In genomic region chr5:83470516-83470915, GRCh38 we compare ENCODE assay signal across 16 cellular contexts. TPM values are rescaled to one million over a fixed set of nuclear protein-coding genes. Genes with fewer than 3 reads are reported as not detected.
DNase-seq lines count a peak whose midpoint lies in the region; ATAC-seq and TF ChIP-seq lines count a peak whose summit lies in the region.
"Had no signal": no experiment of that assay in that cellular context is flagged by ENCODE, and none has a peak within 500 bp of the region (broad histone marks: within the 10 kb centered on the region; RNA-seq: fewer than 3 reads in every experiment).

No MANE protein-coding gene starts in this region.

- no peak overlapping the region for H2AK5ac ChIP-seq in neuronal stem cell (ENCODE audit: low read depth, low read length)

- no peak overlapping the region for H3K18ac ChIP-seq in neuronal stem cell (ENCODE audit: low read length)

- peak overlapping the region; percentile 87 for H3K4me3 ChIP-seq in HUES64 (ENCODE audit: low read length)
- peak overlapping the region in 3 of 4 experiments; percentile 75 to 93 (median 90) for H3K4me3 ChIP-seq in fibroblast of lung (replicated peaks in 1 of 4; ENCODE audit: control extremely low read depth in 1 of 4, insufficient read depth in 1 of 4, low read depth in 3 of 4, low read length in 4 of 4)
- H3K4me3 ChIP-seq in neuronal stem cell (ENCODE audit: low read length in 2 of 2), result peak overlapping the region in 1 of 2 donors; percentile 87
- H3K4me3 ChIP-seq: body of pancreas had no signal

- no peaks in the 10 kb centered on the region for H4K20me1 ChIP-seq in fibroblast of lung (ENCODE audit: control insufficient read depth, extremely low read depth, insufficient read depth, low read length)

- no peak overlapping the region for H2BK15ac ChIP-seq in neuronal stem cell (ENCODE audit: low read length)

- H3K9me3 Mint-ChIP-seq in stimulated activated naive CD8-positive, alpha-beta T cell treated with anti-CD3 and anti-CD28 coated beads, Interleukin-15, amount 100 ng/mL, for 72 hours, result no peaks in the 10 kb centered on the region
- H3K9me3 Mint-ChIP-seq: CD8-positive, alpha-beta T cell; stimulated activated effector memory CD8-positive, alpha-beta T cell treated with anti-CD3 and anti-CD28 coated beads, Interleukin-12 subunit alpha, Interleukin-12 subunit beta, amount 100 ng/mL, for 72 hours had no signal

- no peaks in the 10 kb centered on the region for H3K27me3 ChIP-seq in HUES64 (ENCODE audit: insufficient read depth, low read length)
- no peaks in the 10 kb centered on the region for H3K27me3 ChIP-seq in fibroblast of lung (ENCODE audit: control insufficient read depth, insufficient read depth, low read length)
- H3K27me3 ChIP-seq in neuronal stem cell (ENCODE audit: control insufficient read depth in 3 of 3, insufficient read depth in 3 of 3, low read depth in 1 of 3, low read length in 3 of 3), result no peaks in the 10 kb centered on the region

- H3K9me3 ChIP-seq in HUES64 (ENCODE audit: insufficient read depth, low read depth, low read length) (no peaks in the 10 kb centered on the region), fibroblast of lung (ENCODE audit: control insufficient read depth, insufficient read depth, low read depth, low read length) (no peaks in the 10 kb centered on the region), neuronal stem cell (replicated peaks in 1 of 2; ENCODE audit: control insufficient read depth in 2 of 2, insufficient read depth in 1 of 2, low read depth in 1 of 2, low read length in 2 of 2) (no peaks in the 10 kb centered on the region)
- H3K9me3 ChIP-seq: body of pancreas had no signal

- no peak overlapping the region for H4K91ac ChIP-seq in neuronal stem cell (ENCODE audit: low read depth, low read length, poor library complexity)

- no peak overlapping the region for H2BK120ac ChIP-seq in neuronal stem cell (ENCODE audit: low read depth, low read length)

- no peak overlapping the region for H3K4ac ChIP-seq in neuronal stem cell (ENCODE audit: low read length)

- H3K27me3 Mint-ChIP-seq in stimulated activated naive CD8-positive, alpha-beta T cell treated with anti-CD3 and anti-CD28 coated beads, Interleukin-15, amount 100 ng/mL, for 72 hours, result peaks cover 92% of the 10 kb centered on the region

- no peak for ATAC-seq in stimulated activated naive CD8-positive, alpha-beta T cell treated with anti-CD3 and anti-CD28 coated beads, Interleukin-15, amount 100 ng/mL, for 72 hours
- no peak for ATAC-seq in HG03135 (IDR thresholded peaks at IDR 0.05; ENCODE audit: unreplicated experiment)
- ATAC-seq: activated CD8-positive, alpha-beta T cell treated with anti-CD3 and anti-CD28 coated beads, Interleukin-2, amount 10 ng/mL, durations not matched to agents 7 days and 5 days; body of pancreas; CD8-positive, alpha-beta T cell; stimulated activated effector memory CD8-positive, alpha-beta T cell treated with anti-CD3 and anti-CD28 coated beads, Interleukin-12 subunit alpha, Interleukin-12 subunit beta, amount 100 ng/mL, for 72 hours had no signal

- H2BK5ac ChIP-seq in neuronal stem cell (ENCODE audit: low read length), result no peak overlapping the region

- H3K4me1 ChIP-seq in HUES64 (ENCODE audit: insufficient read depth, low read length), result peaks cover 61% of the 10 kb centered on the region
- H3K4me1 ChIP-seq in fibroblast of lung (ENCODE audit: control insufficient read depth, extremely low read depth, insufficient read depth, low read length), result peaks cover 3% of the 10 kb centered on the region
- H3K4me1 ChIP-seq in neuronal stem cell (ENCODE audit: control insufficient read depth in 2 of 2, insufficient read depth in 1 of 2, low read depth in 1 of 2, low read length in 2 of 2), result peaks cover 6 to 23% of the 10 kb centered on the region in 2 donors

- H3K23ac ChIP-seq in neuronal stem cell (ENCODE audit: low read depth, low read length, poor library complexity), result no peak overlapping the region

- H3K79me2 ChIP-seq in fibroblast of lung (ENCODE audit: control insufficient read depth, insufficient read depth, low read length), result peaks cover 14% of the 10 kb centered on the region

- DNase-seq in NCI-H748 (lab: John Stamatoyannopoulos, UW; ENCODE audit: unreplicated experiment) (peak; percentile 19), NCI-H748 treated with DMSO at 0.1 percent for 48 hours (lab: John Stamatoyannopoulos, UW) (no peak), fibroblast of lung (ENCODE audit: low read depth in 2 of 2) (no peak), neuronal stem cell (ENCODE audit: low spot score) (no peak), superior temporal gyrus (ENCODE audit: extremely low spot score) (no peak)
- no peak for DNase-seq in stimulated activated naive CD8-positive, alpha-beta T cell treated with anti-CD3 and anti-CD28 coated beads, Interleukin-15, amount 100 ng/mL, for 72 hours
- DNase-seq: 8988T; activated CD8-positive, alpha-beta T cell treated with anti-CD3 and anti-CD28 coated beads, Interleukin-2, amount 10 ng/mL, durations not matched to agents 7 days and 5 days; body of pancreas; CD8-positive, alpha-beta T cell; effector CD4-positive, alpha-beta T cell; KBM-7; NCI-H1105 had no signal

- no peak overlapping the region for H4K8ac ChIP-seq in neuronal stem cell (ENCODE audit: low read depth, low read length)

- no peak overlapping the region for H3K4me3 Mint-ChIP-seq in stimulated activated naive CD8-positive, alpha-beta T cell treated with anti-CD3 and anti-CD28 coated beads, Interleukin-15, amount 100 ng/mL, for 72 hours

- peaks cover 39% of the 10 kb centered on the region for H3K4me1 Mint-ChIP-seq in stimulated activated naive CD8-positive, alpha-beta T cell treated with anti-CD3 and anti-CD28 coated beads, Interleukin-15, amount 100 ng/mL, for 72 hours

- H3K36me3 ChIP-seq in HUES64 (ENCODE audit: insufficient read depth, low read length) (no peaks in the 10 kb centered on the region), fibroblast of lung (ENCODE audit: control insufficient read depth, insufficient read depth, low read length) (no peaks in the 10 kb centered on the region), neuronal stem cell (replicated peaks in 1 of 2; ENCODE audit: control insufficient read depth in 2 of 2, insufficient read depth in 2 of 2, low read length in 2 of 2) (peaks cover 0 to 13% of the 10 kb centered on the region in 2 donors)

- H3K4me2 ChIP-seq in fibroblast of lung (ENCODE audit: extremely low read depth, insufficient read depth, low read length), result no peak overlapping the region
- H3K4me2 ChIP-seq in neuronal stem cell (ENCODE audit: insufficient read depth, low read length, poor library complexity, severe bottlenecking), result peak overlapping the region; percentile 91

- no peak overlapping the region for H2BK12ac ChIP-seq in neuronal stem cell (ENCODE audit: low read length)

- H3K9ac ChIP-seq in HUES64 (ENCODE audit: low read depth, low read length) (peak overlapping the region; percentile 48), fibroblast of lung (ENCODE audit: insufficient read depth, low read length) (no peak overlapping the region), neuronal stem cell (ENCODE audit: low read depth, low read length, poor library complexity) (no peak overlapping the region)

- TF ChIP-seq CTCF in fibroblast of lung (conservative IDR thresholded peaks at IDR 0.05 in 1 of 2, IDR thresholded peaks at IDR 0.05 in 1 of 2; ENCODE audit: low read depth in 1 of 2, low read length in 2 of 2), result no peak

- peak overlapping the region; percentile 4 for H2AFZ ChIP-seq in fibroblast of lung (ENCODE audit: low read length)
- H2AFZ ChIP-seq in neuronal stem cell (ENCODE audit: low read length), result peak overlapping the region; percentile 74

- peak overlapping the region; percentile 97 for H3K27ac ChIP-seq in HUES64 (ENCODE audit: low read depth, low read length)
- H3K27ac ChIP-seq in fibroblast of lung (ENCODE audit: insufficient read depth, low read length), result no peak overlapping the region
- H3K27ac ChIP-seq in neuronal stem cell (replicated peaks; ENCODE audit: low read length), result peak overlapping the region; percentile 75
- H3K27ac ChIP-seq: body of pancreas had no signal

- no peak overlapping the region for H3K14ac ChIP-seq in neuronal stem cell (ENCODE audit: low read length)

- no peak overlapping the region for H3K27ac Mint-ChIP-seq in stimulated activated naive CD8-positive, alpha-beta T cell treated with anti-CD3 and anti-CD28 coated beads, Interleukin-15, amount 100 ng/mL, for 72 hours
- H3K27ac Mint-ChIP-seq: activated CD8-positive, alpha-beta T cell treated with anti-CD3 and anti-CD28 coated beads, Interleukin-2, amount 10 ng/mL, durations not matched to agents 7 days and 5 days; CD8-positive, alpha-beta T cell; stimulated activated effector memory CD8-positive, alpha-beta T cell treated with anti-CD3 and anti-CD28 coated beads, Interleukin-12 subunit alpha, Interleukin-12 subunit beta, amount 100 ng/mL, for 72 hours had no signal

- no peaks in the 10 kb centered on the region for H3K79me1 ChIP-seq in neuronal stem cell (ENCODE audit: low read depth, low read length)

- 2% methylated on average over 3 of the region's 3 CpGs for WGBS in HUES64
- WGBS in neuronal stem cell (ENCODE audit: extremely low coverage in 2 of 2, insufficient read length in 2 of 2, insufficient replicate concordance in 1 of 2), 2 donors, result no CpG with 5 or more reads among the region's 3 CpGs

RNA-seq across cellular contexts. Expression of gene VCAN, which starts 1.0 kb away (rescaled TPM):
- polyA plus RNA-seq in HUES64 (2013, experiment 1 of 2), result 165 TPM
- 148 TPM for polyA plus RNA-seq in HUES64 (2013, experiment 2 of 2)
- total RNA-seq in fibroblast of lung, result 190 and 227 TPM in 2 replicates
- 51.9 and 144 TPM in 2 replicates for polyA plus RNA-seq in fibroblast of lung
- 45.9 and 123 TPM in 2 replicates for polyA plus RNA-seq in fibroblast of lung (2012)
- polyA minus RNA-seq in fibroblast of lung (ENCODE audit: low replicate concordance), result 175 and 349 TPM in 2 replicates
- 37.7 TPM for polyA plus RNA-seq in neuronal stem cell (2013, experiment 1 of 2)
- polyA plus RNA-seq in neuronal stem cell (2013, experiment 2 of 2), result 38.4 TPM
